ENCODE assay signal across 25 cellular contexts in the genomic region with DNA sequence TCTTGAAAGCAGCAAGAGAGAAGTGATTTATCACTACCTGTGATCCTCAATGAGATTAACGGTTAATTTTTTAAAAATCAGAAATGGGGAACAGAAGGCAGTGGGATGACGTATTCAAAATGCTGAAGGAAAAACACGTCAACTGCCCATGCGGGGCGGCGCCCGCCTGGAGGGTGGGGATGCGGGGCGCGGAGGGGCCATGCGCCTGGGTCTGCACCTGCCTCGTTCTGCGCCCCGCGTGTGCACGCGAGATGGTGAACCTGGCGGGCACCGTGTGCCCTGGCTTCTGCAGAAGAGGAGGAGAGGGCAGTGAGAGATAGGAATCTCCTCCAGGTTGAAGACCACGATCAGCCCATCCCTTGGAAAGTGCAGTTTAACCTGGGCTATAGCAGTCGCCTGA.
"Had no signal": no experiment of that assay in that cellular context is flagged by ENCODE, and none has a peak within 500 bp of the region (broad histone marks: within the 10 kb centered on the region; RNA-seq: fewer than 3 reads in every experiment).

No MANE protein-coding gene starts in this region.

- H3K9ac ChIP-seq: KMS-11, SK-N-SH had no signal

- FAIRE-seq: HepG2 had no signal

- H3K27ac ChIP-seq: KMS-11, RWPE1 had no signal

- H3K4me2 ChIP-seq: KMS-11, SK-N-SH had no signal

- ATAC-seq: HepG2, Panc1, PC-3 had no signal

- DNase-seq: IMR-90; Kasumi-1; NCI-H1092; NCI-H1105 treated with DMSO at 0.1 percent for 48 hours; NCI-H1417 treated with DMSO at 0.1 percent for 48 hours; NCI-H146; NCI-H1694 treated with DMSO at 0.1 percent for 48 hours; NCI-H1930; NCI-H2081 treated with DMSO at 0.1 percent for 48 hours; NCI-H2171; NCI-H226; NCI-H446; NCI-H510A; NCI-H524 treated with DMSO at 0.1 percent for 48 hours; NCI-H69; NCI-H774; NK-92 treated with Interleukin-12 subunit alpha and Interleukin-12 subunit beta, amount 100 ng/mL, for 24 hours; PC-3; SHP77; SK-N-SH; SW 1271 had no signal
